Comparison of ENCODE assay signal across 8 cellular contexts in genomic region chr16:1474047-1474446, GRCh38. TPM values are rescaled to one million over a fixed set of nuclear protein-coding genes. Genes with fewer than 3 reads are reported as not detected.
A peak's percentile ranks its signal among the peaks of the same experiment; 100 is the strongest.
DNase-seq lines count a peak whose midpoint lies in the region; ATAC-seq and TF ChIP-seq lines count a peak whose summit lies in the region.

No MANE protein-coding gene starts in this region.

- no peaks in the 10 kb centered on the region for H3K36me3 Mint-ChIP-seq in natural killer cell treated with Interleukin-12 subunit alpha and Interleukin-12 subunit beta and Interleukin-15 and Interleukin-18, amount 100 ng/mL, for 72 hours

- H3K4me3 Mint-ChIP-seq in natural killer cell treated with Interleukin-12 subunit alpha and Interleukin-12 subunit beta and Interleukin-15 and Interleukin-18, amount 100 ng/mL, for 72 hours, result peak overlapping the region; percentile 74

- peak overlapping the region; percentile 92 for H3K27ac ChIP-seq in C4-2B
- H3K27ac ChIP-seq in dorsolateral prefrontal cortex, result peak overlapping the region in 22 of 59 donors; percentile 21 to 98 (median 94)

- H3K9me3 ChIP-seq in MG63, result no peaks in the 10 kb centered on the region

- peaks cover 7% of the 10 kb centered on the region; the same call in 1 of the 2 replicates for H3K36me3 ChIP-seq in MG63

- no peak for DNase-seq in MG63
- DNase-seq in dorsolateral prefrontal cortex, result no peak
- DNase-seq in natural killer cell treated with Interleukin-12 subunit alpha and Interleukin-12 subunit beta and Interleukin-15 and Interleukin-18, amount 100 ng/mL, for 72 hours (ENCODE audit: low spot score), result no peak
- no peak for DNase-seq in activated effector memory CD4-positive, alpha-beta T cell treated with Interleukin-2 at 50 U/mL for 16 hours
- no peak for DNase-seq in stimulated activated CD4-positive, alpha-beta T cell treated with anti-CD3 and anti-CD28 coated beads, Interleukin-2, amount 100 ng/mL, for 24 hours
- no peak for DNase-seq in GM10266 (ENCODE audit: extremely low spot score)
- DNase-seq in mucosa of gallbladder (ENCODE audit: low spot score), result no peak

- no peaks in the 10 kb centered on the region for H3K27me3 Mint-ChIP-seq in natural killer cell treated with Interleukin-12 subunit alpha and Interleukin-12 subunit beta and Interleukin-15 and Interleukin-18, amount 100 ng/mL, for 72 hours

- no peak for ATAC-seq in natural killer cell treated with Interleukin-12 subunit alpha and Interleukin-12 subunit beta and Interleukin-15 and Interleukin-18, amount 100 ng/mL, for 72 hours

- peaks cover 4 to 14% of the 10 kb centered on the region in 2 donors for H3K4me1 Mint-ChIP-seq in natural killer cell treated with Interleukin-12 subunit alpha and Interleukin-12 subunit beta and Interleukin-15 and Interleukin-18, amount 100 ng/mL, for 72 hours (ENCODE audit: low read depth in 2 of 2)

- H3K27me3 ChIP-seq in MG63 (no peaks in the 10 kb centered on the region), dorsolateral prefrontal cortex (no peaks in the 10 kb centered on the region)

- intact Hi-C loops in dorsolateral prefrontal cortex (cut with DNase I), result loop anchor here in 1 of 2 donors (2.0 kb wide), 1 partner anchor 53 kb away; the partner anchor contains the start of gene UQCC4

- no peaks in the 10 kb centered on the region for H3K9me3 Mint-ChIP-seq in natural killer cell treated with Interleukin-12 subunit alpha and Interleukin-12 subunit beta and Interleukin-15 and Interleukin-18, amount 100 ng/mL, for 72 hours

- no peak overlapping the region for H3K27ac Mint-ChIP-seq in natural killer cell treated with Interleukin-12 subunit alpha and Interleukin-12 subunit beta and Interleukin-15 and Interleukin-18, amount 100 ng/mL, for 72 hours

- H3K4me3 ChIP-seq in MG63 (peak overlapping the region; percentile 96), dorsolateral prefrontal cortex (peak overlapping the region; percentile 68 to 100 (median 97))

- TF ChIP-seq CTCF in C4-2B (conservative IDR thresholded peaks at IDR 0.05), result no peak
- no peak for TF ChIP-seq CTCF in dorsolateral prefrontal cortex (IDR thresholded peaks at IDR 0.05 in 54 of 56, conservative IDR thresholded peaks at IDR 0.05 in 2 of 56; ENCODE audit: low read depth in 1 of 56, partially characterized antibody in 56 of 56)
- no peak for TF ChIP-seq CTCF in GM10266 (IDR thresholded peaks at IDR 0.05; ENCODE audit: control insufficient read depth, insufficient read depth, low read depth, missing control alignments)

RNA-seq across cellular contexts. Expression of gene CLCN7, which starts 0.8 kb away (rescaled TPM):
- total RNA-seq in MG63 (2014; rRNA removed; shearing (Covaris generic); ENCODE audit: low replicate concordance), result 32.7 and 115 TPM in 2 replicates
- total RNA-seq in dorsolateral prefrontal cortex (100 to 1,000 TPM in 99 of 120 experiments, 10 to 100 TPM in 21; 75.5 to 169 (median 114) TPM), mucosa of gallbladder (111 TPM)
- total RNA-seq in natural killer cell treated with Interleukin-12 subunit alpha and Interleukin-12 subunit beta and Interleukin-15 and Interleukin-18, amount 100 ng/mL, for 72 hours, result 10 to 100 TPM; 52.2 to 73.5 TPM

RNA-seq across cellular contexts. Expression of gene PTX4, which starts 14.7 kb away (rescaled TPM):
- total RNA-seq in MG63 (2014; rRNA removed; shearing (Covaris generic); ENCODE audit: low replicate concordance), result not detected in 2 replicates
- total RNA-seq in dorsolateral prefrontal cortex (under 1 TPM in 21 of 120 experiments, not detected in 99; 0.29 to 0.85 (median 0.53) TPM), mucosa of gallbladder (0.14 TPM)
- total RNA-seq in natural killer cell treated with Interleukin-12 subunit alpha and Interleukin-12 subunit beta and Interleukin-15 and Interleukin-18, amount 100 ng/mL, for 72 hours, result under 1 TPM in 1 of 2 donors, not detected in 1; 0.39 TPM

RNA-seq across cellular contexts. Expression of gene TELO2, which starts 19.1 kb away (rescaled TPM):
- total RNA-seq in MG63 (2014; rRNA removed; shearing (Covaris generic); ENCODE audit: low replicate concordance), result 21.2 and 48.7 TPM in 2 replicates
- total RNA-seq in dorsolateral prefrontal cortex, result 10 to 100 TPM; 21.6 to 46.8 (median 31.5) TPM
- 100 to 1,000 TPM in 1 of 2 donors, 10 to 100 TPM in 1; 55.5 to 156 TPM for total RNA-seq in natural killer cell treated with Interleukin-12 subunit alpha and Interleukin-12 subunit beta and Interleukin-15 and Interleukin-18, amount 100 ng/mL, for 72 hours
- 49.8 TPM for total RNA-seq in mucosa of gallbladder

RNA-seq across cellular contexts. Expression of gene CCDC154, which starts 29.7 kb away (rescaled TPM):
- 2.9 and 5.6 TPM in 2 replicates for total RNA-seq in MG63 (2014; rRNA removed; shearing (Covaris generic); ENCODE audit: low replicate concordance)
- total RNA-seq in dorsolateral prefrontal cortex (10 to 100 TPM in 7 of 120 experiments, 1 to 10 TPM in 113; 1.0 to 15.2 (median 5.1) TPM), mucosa of gallbladder (3.6 TPM)
- total RNA-seq in natural killer cell treated with Interleukin-12 subunit alpha and Interleukin-12 subunit beta and Interleukin-15 and Interleukin-18, amount 100 ng/mL, for 72 hours, result 1 to 10 TPM in 1 of 2 donors, under 1 TPM in 1; 0.38 to 3.6 TPM

RNA-seq across cellular contexts. Expression of gene PERCC1, which starts 43.2 kb away (rescaled TPM):
- total RNA-seq in MG63 (2014; rRNA removed; shearing (Covaris generic); ENCODE audit: low replicate concordance), result not detected in 2 replicates
- total RNA-seq in dorsolateral prefrontal cortex (under 1 TPM in 2 of 120 experiments, not detected in 118; 0.58 to 0.76 TPM), mucosa of gallbladder (not detected)
- total RNA-seq in natural killer cell treated with Interleukin-12 subunit alpha and Interleukin-12 subunit beta and Interleukin-15 and Interleukin-18, amount 100 ng/mL, for 72 hours, result 1 to 10 TPM in 1 of 2 donors, under 1 TPM in 1; 0.98 to 1.2 TPM
